In the genomic region with DNA sequence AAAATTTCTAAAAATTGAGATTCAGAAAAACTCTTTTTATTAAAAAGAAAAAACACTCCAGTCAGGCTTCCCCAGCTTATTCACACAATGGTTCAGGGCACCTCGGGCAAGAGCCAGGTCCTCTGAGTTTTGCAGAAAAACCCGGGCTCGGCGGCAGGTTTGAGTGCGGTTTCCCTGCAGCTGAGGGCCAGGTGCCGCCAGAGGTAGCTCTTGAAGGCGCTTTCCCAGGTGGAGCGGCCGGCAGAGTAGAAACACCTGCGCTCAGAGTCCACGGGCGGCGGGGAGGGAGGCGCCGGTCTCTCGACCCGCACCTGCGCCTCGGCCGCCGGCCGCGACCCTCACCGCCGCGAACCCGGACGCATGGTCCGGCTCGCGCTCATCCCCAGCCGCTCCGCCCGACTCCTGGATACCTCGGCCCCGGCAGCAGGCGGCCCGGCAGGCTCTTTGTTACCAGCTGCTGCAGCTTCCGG, we compare ENCODE assay signal across 10 cellular contexts. TPM values are rescaled to one million over a fixed set of nuclear protein-coding genes. Genes with fewer than 3 reads are reported as not detected.
DNase-seq lines count a peak whose midpoint lies in the region; FAIRE-seq and TF ChIP-seq lines count a peak whose summit lies in the region.
"Had no signal": no experiment of that assay in that cellular context is flagged by ENCODE, and none has a peak within 500 bp of the region (broad histone marks: within the 10 kb centered on the region; RNA-seq: fewer than 3 reads in every experiment).

No MANE protein-coding gene starts in this region.

- peak overlapping the region; percentile 76 for H3K27ac ChIP-seq in H1 (ENCODE audit: low read depth, low read length)

- no peak overlapping the region for H2BK15ac ChIP-seq in H1 (ENCODE audit: low read length)

- H3K36me3 Mint-ChIP-seq in HFFc6 (ENCODE audit: low read depth), result peaks cover 4% of the 10 kb centered on the region; the same call in 1 of the 2 replicates

- no peak for TF ChIP-seq EP300 in H1 (IDR thresholded peaks at IDR 0.05; ENCODE audit: borderline replicate concordance in 1 of 2, low read depth in 2 of 2, low read length in 2 of 2)

- no peak for FAIRE-seq in H1 (lab: Jason Lieb, UNC)

- peaks cover 35 to 62% of the 10 kb centered on the region in 2 experiments for H3K79me2 ChIP-seq in H1 (ENCODE audit: control insufficient read depth in 1 of 2, insufficient read depth in 2 of 2, low read length in 2 of 2)

- H3K4me1 ChIP-seq in NT2/D1 (ENCODE audit: insufficient read depth, insufficient read length) (no peaks in the 10 kb centered on the region), H1 (replicated peaks in 1 of 4; ENCODE audit: control insufficient read depth in 3 of 4, insufficient read depth in 4 of 4, low read length in 3 of 4) (peaks cover 0 to 10% (median under 1%) of the 10 kb centered on the region in 4 experiments; a peak in 4 of 7 replicates), neuron (ENCODE audit: insufficient read depth, low read length) (peaks cover 40% of the 10 kb centered on the region)

- H3K27me3 Mint-ChIP-seq in HFFc6 (ENCODE audit: insufficient read depth), result peaks cover 2% of the 10 kb centered on the region; the same call in 1 of the 2 replicates

- H2BK120ac ChIP-seq in H1 (replicated peaks; ENCODE audit: low read depth, low read length), result no peak overlapping the region

- H3K79me1 ChIP-seq in H1 (ENCODE audit: low read depth, low read length), result no peaks in the 10 kb centered on the region

- H3K4ac ChIP-seq in H1 (replicated peaks; ENCODE audit: insufficient read length, low read depth, low read length), result peak overlapping the region; percentile 50

- TF ChIP-seq CTCF in HFFc6 (IDR thresholded peaks at IDR 0.05) (no peak), H1 (IDR thresholded peaks at IDR 0.05; ENCODE audit: control extremely low read depth in 1 of 3, insufficient read depth in 1 of 3, low read depth in 1 of 3, low read length in 3 of 3) (no peak)

- H3K9me3 Mint-ChIP-seq in HFFc6, result no peaks in the 10 kb centered on the region

- TF ChIP-seq POLR2A in H1 (IDR thresholded peaks at IDR 0.05; ENCODE audit: control extremely low read depth in 1 of 2, low read depth in 2 of 2, low read length in 2 of 2), result no peak

- peak overlapping the region; percentile 99 for H3K27ac Mint-ChIP-seq in HFFc6

- H3K4me2 ChIP-seq in H1 (ENCODE audit: insufficient read depth in 1 of 2, low read depth in 2 of 2, low read length in 2 of 2), result peak overlapping the region; percentile 79 to 81

- H3K4me3 Mint-ChIP-seq in HFFc6, result peak overlapping the region; percentile 97

- peaks cover 3% of the 10 kb centered on the region for H3K36me3 ChIP-seq in NT2/D1 (ENCODE audit: insufficient read depth, insufficient read length, low read length)
- peaks cover 0 to 4% (median 0%) of the 10 kb centered on the region in 4 experiments; a peak in 3 of 8 replicates for H3K36me3 ChIP-seq in H1 (ENCODE audit: control insufficient read depth in 2 of 4, insufficient read depth in 4 of 4, low read length in 3 of 4)
- H3K36me3 ChIP-seq in neuron (ENCODE audit: insufficient read depth, low read length), result peaks cover 7% of the 10 kb centered on the region

- H2AK5ac ChIP-seq in H1 (ENCODE audit: low read depth, low read length), result no peak overlapping the region

- H3K56ac ChIP-seq in H1 (replicated peaks; ENCODE audit: insufficient read length, low read depth, low read length), result peak overlapping the region; percentile 79

- H4K5ac ChIP-seq in H1 (ENCODE audit: insufficient read length, low read depth, low read length), result peak overlapping the region; percentile 72

- peak overlapping the region; percentile 94; the same call in 1 of the 2 replicates for H4K8ac ChIP-seq in H1 (ENCODE audit: extremely low read depth, insufficient read depth, low read length)

- peak overlapping the region; percentile 87 for H3K9ac ChIP-seq in NT2/D1 (ENCODE audit: insufficient read length, low read depth)
- peak overlapping the region; percentile 85 to 97 (median 90) for H3K9ac ChIP-seq in H1 (replicated peaks in 1 of 4; ENCODE audit: extremely low read depth in 1 of 4, low read depth in 3 of 4, low read length in 3 of 4)

- H3K23ac ChIP-seq in H1 (ENCODE audit: insufficient read length), result no peak overlapping the region

- 1% methylated on average over 39 of the region's 39 CpGs; no CpG with 5 or more reads in 1 of the 2 experiments for WGBS in H1 (ENCODE audit: extremely low coverage in 1 of 2, insufficient coverage in 1 of 2, insufficient read length in 1 of 2, insufficient replicate concordance in 2 of 2, low coverage in 1 of 2, low lambda C conversion rate in 2 of 2, missing lambda C conversion rate in 1 of 2), 2 experiments

- POLR2A ChIA-PET in H1 (lab: Charles Lee; ENCODE audit: partially characterized antibody), result interaction anchor here (0.9 to 5.4 kb wide), 11 partner anchors 10 to 51 kb away, joined by 3 to 73 read pairs (median 7); no protein-coding TSS in a partner anchor

- H2BK12ac ChIP-seq in H1 (ENCODE audit: low read depth, low read length), result no peak overlapping the region

- TF ChIP-seq RAD21 in H1 (IDR thresholded peaks at IDR 0.05 in 1 of 2, conservative IDR thresholded peaks at IDR 0.05 in 1 of 2; ENCODE audit: low read depth in 2 of 2, low read length in 2 of 2), result no peak

- 0 out of 2 replicates have a peak overlapping the region, but pooled peaks have one; percentile 57 for H3K18ac ChIP-seq in H1 (ENCODE audit: extremely low read depth, low read length)

- no peaks in the 10 kb centered on the region for H3K27me3 ChIP-seq in NT2/D1 (ENCODE audit: insufficient read depth, insufficient read length)
- no peaks in the 10 kb centered on the region; a peak in 1 of 7 replicates for H3K27me3 ChIP-seq in H1 (replicated peaks in 1 of 4; ENCODE audit: control insufficient read depth in 3 of 4, extremely low read depth in 1 of 4, insufficient read depth in 3 of 4, low read length in 3 of 4)
- no peaks in the 10 kb centered on the region for H3K27me3 ChIP-seq in neuron (ENCODE audit: insufficient read depth, low read length)

- H3K9me3 ChIP-seq in NT2/D1 (ENCODE audit: insufficient read depth, low read length), result no peaks in the 10 kb centered on the region
- H3K9me3 ChIP-seq in H1 (ENCODE audit: insufficient read depth in 2 of 2, low read depth in 1 of 2, low read length in 1 of 2), result no peaks in the 10 kb centered on the region
- no peaks in the 10 kb centered on the region for H3K9me3 ChIP-seq in neuron (ENCODE audit: low read length)

- CTCF ChIA-PET in H1 (lab: Charles Lee; ENCODE audit: partially characterized antibody), result interaction anchor here (1.1 to 1.6 kb wide), 6 partner anchors 9 to 61 kb away, joined by 3 to 8 read pairs (median 4); no protein-coding TSS in a partner anchor

- H3K23me2 ChIP-seq in H1 (ENCODE audit: low read depth, low read length), result peaks cover 12% of the 10 kb centered on the region

- H2BK20ac ChIP-seq in H1 (ENCODE audit: low read length), result no peak overlapping the region

- peaks cover 41% of the 10 kb centered on the region for H3K4me1 Mint-ChIP-seq in HFFc6 (ENCODE audit: low read depth)

- DNase-seq in NCI-H2107 treated with DMSO at 0.1 percent for 48 hours (lab: John Stamatoyannopoulos, UW; ENCODE audit: unreplicated experiment), result peak; percentile 57
- DNase-seq in NCI-H2107 (lab: John Stamatoyannopoulos, UW), result no peak
- no peak for DNase-seq in HFFc6
- DNase-seq in NT2/D1 (ENCODE audit: low read depth, low spot score), result no peak
- DNase-seq in H1 (ENCODE audit: low read depth in 1 of 2, low spot score in 2 of 2), result no peak
- no peak for DNase-seq in EL
- DNase-seq in GDM1 (lab: John Stamatoyannopoulos, UW), result no peak

- H2BK5ac ChIP-seq in H1 (ENCODE audit: low read depth, low read length), result no peak overlapping the region

- H3K4me3 ChIP-seq in NT2/D1 (ENCODE audit: insufficient read length, low read depth) (peak overlapping the region; percentile 74), H1 (ENCODE audit: extremely low read depth in 1 of 4, insufficient read depth in 2 of 4, low read depth in 3 of 4, low read length in 4 of 4) (peak overlapping the region; percentile 94 to 99 (median 96)), neuron (ENCODE audit: low read length) (peak overlapping the region; percentile 91)

- no peak overlapping the region for H2AFZ ChIP-seq in H1 (ENCODE audit: low read length)
- peak overlapping the region; percentile 90 for H2AFZ ChIP-seq in neuron (ENCODE audit: low read depth, low read length)

- no peak overlapping the region for H3K14ac ChIP-seq in H1 (ENCODE audit: insufficient read length)

- no peak overlapping the region for H4K91ac ChIP-seq in H1 (replicated peaks; ENCODE audit: insufficient read length, low read length)

- peaks cover 3 to 9% of the 10 kb centered on the region in 2 experiments for H4K20me1 ChIP-seq in H1 (replicated peaks in 1 of 2; ENCODE audit: control insufficient read depth in 1 of 2, insufficient read depth in 2 of 2, low read length in 2 of 2)

RNA-seq across cellular contexts. Expression of a gene that starts 0.4 kb away (rescaled TPM):
- total RNA-seq in HFFc6 (2021; fragmentation: NEBNext Ultra II Directional; extraction: Animal tissue kit (Norgen Biotek cat#: 25700)), result 10 to 100 TPM; 15.2 to 19.6 (median 18.3) TPM
- total RNA-seq in H1 (2021; fragmentation: NEBNext Ultra II Directional; extraction: Animal tissue kit (Norgen Biotek cat#: 25700)), result 98.6 and 116 TPM in 2 replicates
- polyA plus RNA-seq in H1 (2011; rRNA removed), result 90.7 and 99.2 TPM in 2 replicates
- 41.0 TPM for polyA plus RNA-seq in H1 (2011; cell fraction: cytosol; rRNA removed)
- 65.8 TPM for polyA plus RNA-seq in H1 (2011; cell fraction: nucleus; rRNA removed)
- polyA plus RNA-seq in H1 (2012, experiment 1 of 2), result 47.9 to 82.0 TPM (median 58.7 TPM) in 4 replicates
- polyA plus RNA-seq in H1 (2012, experiment 2 of 2), result 19.8 TPM
- 82.2 TPM for polyA plus RNA-seq in H1 (2013, experiment 1 of 2)
- 80.4 TPM for polyA plus RNA-seq in H1 (2013, experiment 2 of 2)
- polyA minus RNA-seq in H1 (2011; rRNA and poly(A)+ RNA removed), result 46.5 and 56.7 TPM in 2 replicates
- 47.6 TPM for polyA minus RNA-seq in H1 (2011; cell fraction: cytosol; rRNA and poly(A)+ RNA removed)
- polyA minus RNA-seq in H1 (2011; cell fraction: nucleus; rRNA and poly(A)+ RNA removed), result 83.0 TPM

RNA-seq across cellular contexts. Expression of a gene that starts 0.8 kb away (rescaled TPM):
- 1 to 10 TPM; 7.3 to 9.6 (median 7.8) TPM for total RNA-seq in HFFc6 (2021; fragmentation: NEBNext Ultra II Directional; extraction: Animal tissue kit (Norgen Biotek cat#: 25700))
- total RNA-seq in H1 (2021; fragmentation: NEBNext Ultra II Directional; extraction: Animal tissue kit (Norgen Biotek cat#: 25700)), result 12.4 and 13.1 TPM in 2 replicates
- polyA plus RNA-seq in H1 (2011; rRNA removed), result 11.4 and 16.9 TPM in 2 replicates
- polyA plus RNA-seq in H1 (2011; cell fraction: cytosol; rRNA removed), result 15.5 TPM
- 9.4 TPM for polyA plus RNA-seq in H1 (2011; cell fraction: nucleus; rRNA removed)
- 10.5 to 14.6 TPM (median 11.1 TPM) in 4 replicates for polyA plus RNA-seq in H1 (2012, experiment 1 of 2)
- polyA plus RNA-seq in H1 (2012, experiment 2 of 2), result 1.1 TPM
- 12.1 TPM for polyA plus RNA-seq in H1 (2013, experiment 1 of 2)
- 12.4 TPM for polyA plus RNA-seq in H1 (2013, experiment 2 of 2)
- 10.4 and 17.9 TPM in 2 replicates for polyA minus RNA-seq in H1 (2011; rRNA and poly(A)+ RNA removed)
- polyA minus RNA-seq in H1 (2011; cell fraction: cytosol; rRNA and poly(A)+ RNA removed), result 8.4 TPM
- polyA minus RNA-seq in H1 (2011; cell fraction: nucleus; rRNA and poly(A)+ RNA removed), result 23.9 TPM

RNA-seq across cellular contexts. Expression of a gene that starts 46.8 kb away (rescaled TPM):
- not detected for total RNA-seq in HFFc6 (2021; fragmentation: NEBNext Ultra II Directional; extraction: Animal tissue kit (Norgen Biotek cat#: 25700))
- not detected in 2 replicates for total RNA-seq in H1 (2021; fragmentation: NEBNext Ultra II Directional; extraction: Animal tissue kit (Norgen Biotek cat#: 25700))
- polyA plus RNA-seq in H1 (2011; rRNA removed), result 0.06 TPM in 1 of 2 replicates, not detected in the other
- 0.04 TPM for polyA plus RNA-seq in H1 (2011; cell fraction: cytosol; rRNA removed)
- polyA plus RNA-seq in H1 (2011; cell fraction: nucleus; rRNA removed), result not detected
- polyA plus RNA-seq in H1 (2012, experiment 1 of 2), result 0.11 TPM in 1 of 4 replicates, not detected in the others
- not detected for polyA plus RNA-seq in H1 (2012, experiment 2 of 2)
- polyA plus RNA-seq in H1 (2013, experiment 1 of 2), result 0.04 TPM
- 0.04 TPM for polyA plus RNA-seq in H1 (2013, experiment 2 of 2)
- polyA minus RNA-seq in H1 (2011; rRNA and poly(A)+ RNA removed), result not detected in 2 replicates
- polyA minus RNA-seq in H1 (2011; cell fraction: cytosol; rRNA and poly(A)+ RNA removed), result not detected
- not detected for polyA minus RNA-seq in H1 (2011; cell fraction: nucleus; rRNA and poly(A)+ RNA removed)
- total RNA-seq: Daoy, dermis microvascular lymphatic vessel endothelial cell had no signal
